ENCODE assay signal across 1 cellular context in genomic region chr17:28726912-28727726, GRCh38.
TF ChIP-seq lines count a peak whose summit lies in the region.

No MANE protein-coding gene starts in this region.

TF ChIP-seq in H1, 55 proteins besides CTCF, POLR2A, EP300 and RAD21:
- TF ChIP-seq BRCA1 (IDR thresholded peaks at IDR 0.05; ENCODE audit: low read depth, low read length) (no peak; the same call in 1 of the 2 replicates), SUZ12 (IDR thresholded peaks at IDR 0.05; ENCODE audit: low read length) (0 out of 2 replicates have a peak, but pooled peaks have one; percentile 32), MAFK (IDR thresholded peaks at IDR 0.05; ENCODE audit: low read depth, low read length) (no peak), CBX8 (IDR thresholded peaks at IDR 0.05; ENCODE audit: borderline replicate concordance, low read depth, low read length) (no peak), CHD2 (IDR thresholded peaks at IDR 0.05; ENCODE audit: low read length) (peak; percentile 39; the same call in 1 of the 2 replicates), HDAC6 (IDR thresholded peaks at IDR 0.05; ENCODE audit: low read depth, low read length) (no peak), ATF3 (IDR thresholded peaks at IDR 0.05; ENCODE audit: insufficient read depth, low read depth, low read length) (0 out of 2 replicates have a peak, but pooled peaks have one; percentile 43), TEAD4 (IDR thresholded peaks at IDR 0.05; ENCODE audit: low read depth, low read length) (no peak), GABPA (IDR thresholded peaks at IDR 0.05; ENCODE audit: borderline replicate concordance, insufficient read depth, low read length) (no peak), HDAC2 (IDR thresholded peaks at IDR 0.05; ENCODE audit: borderline replicate concordance in 1 of 2, low read depth in 2 of 2, low read length in 2 of 2) (0 out of 4 replicates have a peak, but pooled peaks of 1 of the 2 experiments have one; percentile 11), SAP30 (IDR thresholded peaks at IDR 0.05; ENCODE audit: insufficient read depth, insufficient replicate concordance, low read length) (no peak), EZH2 (IDR thresholded peaks at IDR 0.05; ENCODE audit: low read depth, low read length, severe bottlenecking) (no peak), RBBP5 (IDR thresholded peaks at IDR 0.05; ENCODE audit: borderline replicate concordance, low read depth, low read length) (0 out of 2 replicates have a peak, but pooled peaks have one; percentile 38), ATF2 (IDR thresholded peaks at IDR 0.05; ENCODE audit: low read length) (no peak), TAF7 (optimal IDR thresholded peaks at IDR 0.05; ENCODE audit: borderline replicate concordance, low read depth, low read length) (peak; percentile 95), CHD7 (IDR thresholded peaks at IDR 0.05; ENCODE audit: insufficient replicate concordance, low read length) (no peak), USF2 (IDR thresholded peaks at IDR 0.05; ENCODE audit: low read length) (no peak), RNF2 (IDR thresholded peaks at IDR 0.05; ENCODE audit: borderline replicate concordance, low read depth, low read length, missing control alignments, poor library complexity, severe bottlenecking) (no peak), YY1 (IDR thresholded peaks at IDR 0.05; ENCODE audit: low read depth, low read length) (peak; percentile 65; the same call in 1 of the 2 replicates), PHF8 (conservative IDR thresholded peaks at IDR 0.05; ENCODE audit: low read depth, low read length) (no peak), SRF (IDR thresholded peaks at IDR 0.05; ENCODE audit: low read depth, low read length) (0 out of 2 replicates have a peak, but pooled peaks have one; percentile 23), RFX5 (IDR thresholded peaks at IDR 0.05; ENCODE audit: borderline replicate concordance, low read depth, low read length) (no peak), FOSL1 (IDR thresholded peaks at IDR 0.05; ENCODE audit: insufficient read depth, low read depth, low read length) (no peak), TCF12 (IDR thresholded peaks at IDR 0.05; ENCODE audit: low read depth, low read length) (peak; percentile 87; the same call in 1 of the 2 replicates), TAF1 (IDR thresholded peaks at IDR 0.05; ENCODE audit: low read depth, low read length) (peak; percentile 68), BACH1 (IDR thresholded peaks at IDR 0.05; ENCODE audit: low read length) (no peak), EGR1 (IDR thresholded peaks at IDR 0.05; ENCODE audit: borderline replicate concordance, low read depth, low read length) (peak; percentile 70; the same call in 1 of the 2 replicates), SP1 (IDR thresholded peaks at IDR 0.05; ENCODE audit: low read depth, low read length) (0 out of 2 replicates have a peak, but pooled peaks have one; percentile 57), CEBPB (IDR thresholded peaks at IDR 0.05; ENCODE audit: low read depth, low read length) (peak; percentile 31; the same call in 1 of the 2 replicates), SIN3A (conservative IDR thresholded peaks at IDR 0.05 in 1 of 2, IDR thresholded peaks at IDR 0.05 in 1 of 2; ENCODE audit: low read depth in 1 of 2, low read length in 2 of 2) (peak; percentile 78 to 96; a peak in 3 of 4 replicates), CHD1 (IDR thresholded peaks at IDR 0.05; ENCODE audit: low read depth, low read length) (no peak), POLR2AphosphoS5 (IDR thresholded peaks at IDR 0.05; ENCODE audit: low read depth, low read length) (peak; percentile 61), NRF1 (IDR thresholded peaks at IDR 0.05; ENCODE audit: low read depth, low read length) (no peak), JUND (IDR thresholded peaks at IDR 0.05; ENCODE audit: low read length) (peak; percentile 50; the same call in 1 of the 2 replicates), NANOG (IDR thresholded peaks at IDR 0.05; ENCODE audit: insufficient read depth, low read depth, low read length, poor library complexity, severe bottlenecking) (peak; percentile 13), KDM4A (IDR thresholded peaks at IDR 0.05; ENCODE audit: low read depth, low read length, severe bottlenecking) (no peak), MAX (IDR thresholded peaks at IDR 0.05) (peak; percentile 46; the same call in 1 of the 2 replicates), ASH2L (IDR thresholded peaks at IDR 0.05; ENCODE audit: low read length) (peak; percentile 5), SIRT6 (IDR thresholded peaks at IDR 0.05; ENCODE audit: low read length) (no peak), KDM5A (IDR thresholded peaks at IDR 0.05; ENCODE audit: low read length) (peak; percentile 82), CREB1 (IDR thresholded peaks at IDR 0.05) (peak; percentile 61; the same call in 1 of the 2 replicates), TBP (IDR thresholded peaks at IDR 0.05; ENCODE audit: low read depth, low read length) (peak; percentile 76), SIX5 (IDR thresholded peaks at IDR 0.05; ENCODE audit: low read depth, low read length) (no peak), CTBP2 (IDR thresholded peaks at IDR 0.05; ENCODE audit: borderline replicate concordance, insufficient read depth, insufficient read length, low read length) (no peak)
